Comparison of ENCODE assay signal across 9 cellular contexts in genomic region chr3:33884204-33884561, GRCh38.
DNase-seq lines count a peak whose midpoint lies in the region; ATAC-seq and TF ChIP-seq lines count a peak whose summit lies in the region.
"Had no signal": no experiment of that assay in that cellular context is flagged by ENCODE, and none has a peak within 500 bp of the region (broad histone marks: within the 10 kb centered on the region; RNA-seq: fewer than 3 reads in every experiment).

No MANE protein-coding gene starts in this region.

- peaks cover 5% of the 10 kb centered on the region for H3K27me3 Mint-ChIP-seq in activated CD8-positive, alpha-beta T cell treated with anti-CD3 and anti-CD28 coated beads for 36 hours
- no peaks in the 10 kb centered on the region for H3K27me3 Mint-ChIP-seq in activated CD8-positive, alpha-beta T cell treated with anti-CD3 and anti-CD28 coated beads, Interleukin-2, amount 10 ng/mL, durations not matched to agents 7 days and 5 days (ENCODE audit: low read depth)
- H3K27me3 Mint-ChIP-seq in activated naive CD4-positive, alpha-beta T cell treated with anti-CD3 and anti-CD28 coated beads, Interleukin-2, amount 10 ng/mL, durations not matched to agents 7 days and 5 days = peaks cover 4% of the 10 kb centered on the region
- H3K27me3 Mint-ChIP-seq: activated naive CD4-positive, alpha-beta T cell treated with anti-CD3 and anti-CD28 coated beads, Interleukin-2, amount 50 U/mL, for 24 hours had no signal

- BruUV-seq in OCI-LY7 (replicated peaks; lab: Mats Ljungman, UMichigan) = no TSS peak

- H3K36me3 Mint-ChIP-seq in activated CD8-positive, alpha-beta T cell treated with anti-CD3 and anti-CD28 coated beads for 36 hours (ENCODE audit: low read depth) = no peaks in the 10 kb centered on the region
- no peaks in the 10 kb centered on the region for H3K36me3 Mint-ChIP-seq in activated CD8-positive, alpha-beta T cell treated with anti-CD3 and anti-CD28 coated beads, Interleukin-2, amount 10 ng/mL, durations not matched to agents 7 days and 5 days (ENCODE audit: low read depth)
- H3K36me3 Mint-ChIP-seq in activated naive CD4-positive, alpha-beta T cell treated with anti-CD3 and anti-CD28 coated beads, Interleukin-2, amount 10 ng/mL, durations not matched to agents 7 days and 5 days = no peaks in the 10 kb centered on the region
- H3K36me3 Mint-ChIP-seq: activated naive CD4-positive, alpha-beta T cell treated with anti-CD3 and anti-CD28 coated beads, Interleukin-2, amount 50 U/mL, for 24 hours had no signal

- no peaks in the 10 kb centered on the region for H3K79me2 ChIP-seq in OCI-LY7 (ENCODE audit: insufficient read depth, low read depth, low read length)

- ATAC-seq in activated CD8-positive, alpha-beta T cell treated with anti-CD3 and anti-CD28 coated beads for 36 hours = peak; percentile 17
- no peak for ATAC-seq in activated CD8-positive, alpha-beta T cell treated with anti-CD3 and anti-CD28 coated beads, Interleukin-2, amount 10 ng/mL, durations not matched to agents 7 days and 5 days
- peak; percentile 6 for ATAC-seq in foreskin keratinocyte
- ATAC-seq in HG03342 (IDR thresholded peaks at IDR 0.05; ENCODE audit: unreplicated experiment) = no peak

- H3K27ac Mint-ChIP-seq in activated CD8-positive, alpha-beta T cell treated with anti-CD3 and anti-CD28 coated beads for 36 hours = no peak overlapping the region
- H3K27ac Mint-ChIP-seq in activated CD8-positive, alpha-beta T cell treated with anti-CD3 and anti-CD28 coated beads, Interleukin-2, amount 10 ng/mL, durations not matched to agents 7 days and 5 days = no peak overlapping the region
- no peak overlapping the region for H3K27ac Mint-ChIP-seq in activated naive CD4-positive, alpha-beta T cell treated with anti-CD3 and anti-CD28 coated beads, Interleukin-2, amount 10 ng/mL, durations not matched to agents 7 days and 5 days
- H3K27ac Mint-ChIP-seq: activated naive CD4-positive, alpha-beta T cell treated with anti-CD3 and anti-CD28 coated beads, Interleukin-2, amount 50 U/mL, for 24 hours had no signal

- intact Hi-C loops in activated CD8-positive, alpha-beta T cell treated with anti-CD3 and anti-CD28 coated beads for 36 hours (cut with micrococcal nuclease) = loop anchor here (10.0 kb wide), 1 partner anchor 801 kb away; no protein-coding TSS in a partner anchor
- intact Hi-C loops in OCI-LY7 (cut with micrococcal nuclease; ENCODE audit: unreplicated experiment) = loop anchor here (10.0 kb wide), 2 partner anchors 131 to 391 kb away; no protein-coding TSS in a partner anchor

- CTCF ChIA-PET in activated CD8-positive, alpha-beta T cell treated with anti-CD3 and anti-CD28 coated beads for 36 hours (lab: Charles Lee) = interaction anchor here (0.7 to 2.4 kb wide), 22 partner anchors 8 to 800 kb away, joined by 3 to 27 read pairs (median 5); no protein-coding TSS in a partner anchor
- CTCF ChIA-PET in activated CD8-positive, alpha-beta T cell treated with anti-CD3 and anti-CD28 coated beads, Interleukin-2, amount 10 ng/mL, durations not matched to agents 7 days and 5 days (lab: Charles Lee) = interaction anchor here (1.0 to 3.6 kb wide), 14 partner anchors 8 to 799 kb away, joined by 3 to 34 read pairs (median 6); partner anchors contain the start of gene PDCD6IP
- CTCF ChIA-PET in OCI-LY7 (lab: Charles Lee; ENCODE audit: unreplicated experiment) = no interaction called here
- CTCF ChIA-PET in activated naive CD4-positive, alpha-beta T cell treated with anti-CD3 and anti-CD28 coated beads, Interleukin-2, amount 10 ng/mL, durations not matched to agents 7 days and 5 days (lab: Charles Lee) = interaction anchor here (0.9 to 2.3 kb wide), 7 partner anchors 9 to 925 kb away, joined by 3 to 32 read pairs (median 5); no protein-coding TSS in a partner anchor

- no peaks in the 10 kb centered on the region for H3K9me3 ChIP-seq in OCI-LY7 (ENCODE audit: low read length)

- no peaks in the 10 kb centered on the region for H3K27me3 ChIP-seq in foreskin keratinocyte

- H3K4me1 ChIP-seq in OCI-LY7 (ENCODE audit: insufficient read depth, low read length, poor library complexity, severe bottlenecking) (no peaks in the 10 kb centered on the region), foreskin keratinocyte (no peaks in the 10 kb centered on the region)

- no peaks in the 10 kb centered on the region for H3K9me2 ChIP-seq in OCI-LY7 (ENCODE audit: insufficient read depth, low read length)

- H3K36me3 ChIP-seq in OCI-LY7 (ENCODE audit: insufficient read depth, low read length) = no peaks in the 10 kb centered on the region

- no peak overlapping the region for H3K4me3 Mint-ChIP-seq in activated CD8-positive, alpha-beta T cell treated with anti-CD3 and anti-CD28 coated beads for 36 hours
- H3K4me3 Mint-ChIP-seq in activated CD8-positive, alpha-beta T cell treated with anti-CD3 and anti-CD28 coated beads, Interleukin-2, amount 10 ng/mL, durations not matched to agents 7 days and 5 days = no peak overlapping the region
- H3K4me3 Mint-ChIP-seq in activated naive CD4-positive, alpha-beta T cell treated with anti-CD3 and anti-CD28 coated beads, Interleukin-2, amount 10 ng/mL, durations not matched to agents 7 days and 5 days = no peak overlapping the region

- POLR2A ChIA-PET in activated CD8-positive, alpha-beta T cell treated with anti-CD3 and anti-CD28 coated beads for 36 hours (lab: Charles Lee) = no interaction called here
- POLR2A ChIA-PET in activated CD8-positive, alpha-beta T cell treated with anti-CD3 and anti-CD28 coated beads, Interleukin-2, amount 10 ng/mL, durations not matched to agents 7 days and 5 days (lab: Charles Lee) = no interaction called here
- POLR2A ChIA-PET in OCI-LY7 (lab: Charles Lee) = interaction anchor here (0.6 to 1.1 kb wide), 2 partner anchors 27 to 316 kb away, joined by 3 to 4 read pairs; no protein-coding TSS in a partner anchor

- H3K4me2 ChIP-seq in OCI-LY7 (ENCODE audit: low read length) = no peak overlapping the region

- no peak overlapping the region for H3K4me3 ChIP-seq in OCI-LY7 (ENCODE audit: low read depth, low read length, poor library complexity, severe bottlenecking)

- H3K27ac ChIP-seq in OCI-LY7 (ENCODE audit: low read depth, low read length, poor library complexity, severe bottlenecking) (no peak overlapping the region), foreskin keratinocyte (no peak overlapping the region), temporal lobe (ENCODE audit: low read depth, low read length) (peak overlapping the region; percentile 41)

- TF ChIP-seq CTCF in activated CD8-positive, alpha-beta T cell treated with anti-CD3 and anti-CD28 coated beads for 36 hours (IDR thresholded peaks at IDR 0.05) = no peak
- TF ChIP-seq CTCF in OCI-LY7 (conservative IDR thresholded peaks at IDR 0.05; ENCODE audit: low read length) (no peak), foreskin keratinocyte (conservative IDR thresholded peaks at IDR 0.05) (no peak)

- H3K9me3 Mint-ChIP-seq in activated CD8-positive, alpha-beta T cell treated with anti-CD3 and anti-CD28 coated beads for 36 hours = no peaks in the 10 kb centered on the region
- H3K9me3 Mint-ChIP-seq in activated CD8-positive, alpha-beta T cell treated with anti-CD3 and anti-CD28 coated beads, Interleukin-2, amount 10 ng/mL, durations not matched to agents 7 days and 5 days (ENCODE audit: insufficient read depth) = no peaks in the 10 kb centered on the region
- H3K9me3 Mint-ChIP-seq in activated naive CD4-positive, alpha-beta T cell treated with anti-CD3 and anti-CD28 coated beads, Interleukin-2, amount 10 ng/mL, durations not matched to agents 7 days and 5 days = no peaks in the 10 kb centered on the region
- H3K9me3 Mint-ChIP-seq: activated naive CD4-positive, alpha-beta T cell treated with anti-CD3 and anti-CD28 coated beads, Interleukin-2, amount 50 U/mL, for 24 hours had no signal

- peak overlapping the region; percentile 80; the same call in 1 of the 2 replicates for H2AFZ ChIP-seq in OCI-LY7 (ENCODE audit: low read length)

- peaks cover 4% of the 10 kb centered on the region for H3K4me1 Mint-ChIP-seq in activated CD8-positive, alpha-beta T cell treated with anti-CD3 and anti-CD28 coated beads for 36 hours (ENCODE audit: low read depth)
- peaks cover 2% of the 10 kb centered on the region for H3K4me1 Mint-ChIP-seq in activated CD8-positive, alpha-beta T cell treated with anti-CD3 and anti-CD28 coated beads, Interleukin-2, amount 10 ng/mL, durations not matched to agents 7 days and 5 days (ENCODE audit: low read depth)
- peaks cover 2% of the 10 kb centered on the region for H3K4me1 Mint-ChIP-seq in activated naive CD4-positive, alpha-beta T cell treated with anti-CD3 and anti-CD28 coated beads, Interleukin-2, amount 10 ng/mL, durations not matched to agents 7 days and 5 days

- H4K20me1 ChIP-seq in OCI-LY7 (ENCODE audit: insufficient read depth, low read length) = no peaks in the 10 kb centered on the region

- peak; percentile 9 for DNase-seq in activated CD8-positive, alpha-beta T cell treated with anti-CD3 and anti-CD28 coated beads for 36 hours
- DNase-seq in activated CD8-positive, alpha-beta T cell treated with anti-CD3 and anti-CD28 coated beads, Interleukin-2, amount 10 ng/mL, durations not matched to agents 7 days and 5 days = no peak
- no peak for DNase-seq in OCI-LY7 (ENCODE audit: low spot score)
- DNase-seq in foreskin keratinocyte = no peak
- no peak for DNase-seq in activated naive CD4-positive, alpha-beta T cell treated with anti-CD3 and anti-CD28 coated beads, Interleukin-2, amount 10 ng/mL, durations not matched to agents 7 days and 5 days
- DNase-seq in central memory CD4-positive, alpha-beta T cell = no peak

Comparison
In these comparisons a context has a peak if more than half of its experiments do, and no peak if none do; other contexts are left out.
1. ATAC-seq: peak in activated CD8-positive, alpha-beta T cell treated with anti-CD3 and anti-CD28 coated beads for 36 hours (single experiment) and foreskin keratinocyte (single experiment); none in activated CD8-positive, alpha-beta T cell treated with anti-CD3 and anti-CD28 coated beads, Interleukin-2, amount 10 ng/mL, durations not matched to agents 7 days and 5 days (single experiment) and HG03342 (single experiment).